In genomic region chr17:43437756-43438155, GRCh38 we compare ENCODE assay signal across 32 cellular contexts.
"Had no signal": no experiment of that assay in that cellular context is flagged by ENCODE, and none has a peak within 500 bp of the region (broad histone marks: within the 10 kb centered on the region; RNA-seq: fewer than 3 reads in every experiment).

No MANE protein-coding gene starts in this region.

- H3K27me3 Mint-ChIP-seq: progenitor cell of endocrine pancreas had no signal

- H3K27ac ChIP-seq: left lung, lower lobe of right lung, neutrophil, ovary, right atrium auricular region, skin epidermis, stomach, testis, transverse colon, upper lobe of left lung, vagina had no signal

- ATAC-seq: left colon; left lung; lower lobe of right lung; natural killer cell; sciatic nerve; stimulated activated naive B cell treated with anti-CD40 and anti-IgM and Interleukin-4, amounts not matched to agents 10 μg/mL and 1 μg/mL and 100 μg/mL, for 72 hours; stimulated activated naive CD8-positive, alpha-beta T cell treated with anti-CD3 and anti-CD28 coated beads, Interleukin-15, Interleukin-2, amounts not matched to agents 100 U/mL and 50 U/mL, for 24 hours had no signal

- H3K4me1 ChIP-seq: left lung, lower lobe of right lung, right atrium auricular region, testis, transverse colon, upper lobe of left lung had no signal

- H3K27me3 ChIP-seq: left lung, neural progenitor cell, ovary, right atrium auricular region, testis, thyroid gland, transverse colon, upper lobe of left lung, vagina had no signal

- H3K9me3 Mint-ChIP-seq: immature natural killer cell; mesothelial cell of epicardium; naive B cell; natural killer cell; nephron progenitor cell; neural progenitor cell; stimulated activated naive B cell treated with anti-CD40 and anti-IgM and Interleukin-4, amounts not matched to agents 10 μg/mL and 1 μg/mL and 100 μg/mL, for 72 hours had no signal

- H3K4me3 Mint-ChIP-seq: immature natural killer cell; mesothelial cell of epicardium; naive B cell; natural killer cell; nephron progenitor cell; neural progenitor cell; stimulated activated naive B cell treated with anti-CD40 and anti-IgM and Interleukin-4, amounts not matched to agents 10 μg/mL and 1 μg/mL and 100 μg/mL, for 72 hours had no signal

- H2AFZ ChIP-seq: neural progenitor cell had no signal

- H3K36me3 Mint-ChIP-seq: immature natural killer cell; mesothelial cell of epicardium; naive B cell; natural killer cell; neural progenitor cell; stimulated activated naive B cell treated with anti-CD40 and anti-IgM and Interleukin-4, amounts not matched to agents 10 μg/mL and 1 μg/mL and 100 μg/mL, for 72 hours had no signal

- H3K36me3 ChIP-seq: left lung, lower lobe of right lung, neural progenitor cell, neutrophil, ovary, right atrium auricular region, stomach, thyroid gland, transverse colon, upper lobe of left lung, vagina had no signal

- H3K27ac Mint-ChIP-seq: immature natural killer cell; mesothelial cell of epicardium; naive B cell; natural killer cell; nephron progenitor cell; neural progenitor cell; progenitor cell of endocrine pancreas; stimulated activated naive B cell treated with anti-CD40 and anti-IgM and Interleukin-4, amounts not matched to agents 10 μg/mL and 1 μg/mL and 100 μg/mL, for 72 hours had no signal

- DNase-seq: hypothalamus; immature natural killer cell; kidney; left colon; left lung; lower lobe of right lung; mammary epithelial cell; mesenchymal stem cell; naive B cell; natural killer cell; nephron progenitor cell; occipital lobe; stimulated activated CD4-positive, alpha-beta T cell treated with anti-CD3 and anti-CD28 coated beads, Interleukin-12 subunit alpha, Interleukin-12 subunit beta, amount 100 ng/mL, for 4 hours; stimulated activated CD4-positive, alpha-beta T cell treated with anti-CD3 and anti-CD28 coated beads, Interleukin-15, amount 100 ng/mL, for 24 hours; stimulated activated CD4-positive, alpha-beta T cell treated with anti-CD3 and anti-CD28 coated beads, Interleukin-2, amount 100 ng/mL, for 24 hours; stimulated activated CD4-positive, alpha-beta T cell treated with anti-CD3 and anti-CD28 coated beads, Interleukin-4, amount 100 ng/mL, for 1 hour; stimulated activated naive B cell treated with anti-CD40 and anti-IgM and Interleukin-4, amounts not matched to agents 10 μg/mL and 1 μg/mL and 100 μg/mL, for 72 hours; stimulated activated naive CD8-positive, alpha-beta T cell treated with anti-CD3 and anti-CD28 coated beads, Interleukin-15, Interleukin-2, amounts not matched to agents 100 U/mL and 50 U/mL, for 24 hours; stomach; testis; thyroid gland; transverse colon; upper lobe of left lung had no signal

- H3K4me2 ChIP-seq: neural progenitor cell had no signal

- H3K4me3 ChIP-seq: left lung, lower lobe of right lung, neural progenitor cell, ovary, right atrium auricular region, skin epidermis, stomach, testis, thyroid gland, transverse colon, upper lobe of left lung, vagina had no signal

- H3K4me1 Mint-ChIP-seq: immature natural killer cell; naive B cell; natural killer cell; stimulated activated naive B cell treated with anti-CD40 and anti-IgM and Interleukin-4, amounts not matched to agents 10 μg/mL and 1 μg/mL and 100 μg/mL, for 72 hours had no signal
